ENCODE assay signal across 1 cellular context in genomic region chr1:234874291-234875288, GRCh38.
TF ChIP-seq lines count a peak whose summit lies in the region.

No MANE protein-coding gene starts in this region.

TF ChIP-seq in K562, 482 proteins besides CTCF, POLR2A, EP300 and RAD21 (continued from another document and continues in another):
- TF ChIP-seq ZBTB7A (IDR thresholded peaks at IDR 0.05; ENCODE audit: borderline replicate concordance, control insufficient read depth, low read depth, low read length) = peak; percentile 43; the same call in 1 of the 2 replicates
- peak; percentile 52 to 64 for TF ChIP-seq E2F6 (IDR thresholded peaks at IDR 0.05; ENCODE audit: borderline replicate concordance in 1 of 2, extremely low read depth in 1 of 2, insufficient read depth in 1 of 2, insufficient read length in 1 of 2, low read depth in 1 of 2, low read length in 1 of 2, poor library complexity in 1 of 2, severe bottlenecking in 1 of 2)
- peak; percentile 43; the same call in 1 of the 2 replicates for TF ChIP-seq STAT5A (IDR thresholded peaks at IDR 0.05; ENCODE audit: borderline replicate concordance, low read length)
- TF ChIP-seq MXD1 (CRISPR knock-in tag; IDR thresholded peaks at IDR 0.05; ENCODE audit: borderline replicate concordance, poor library complexity, severe bottlenecking) = peak; percentile 20
- peak; percentile 85 to 93 for TF ChIP-seq TEAD1 (CRISPR knock-in tag; IDR thresholded peaks at IDR 0.05)
- no peak for TF ChIP-seq E2F5 (CRISPR knock-in tag; IDR thresholded peaks at IDR 0.05)
- no peak for TF ChIP-seq KDM4B (IDR thresholded peaks at IDR 0.05; ENCODE audit: borderline replicate concordance in 2 of 2, low read depth in 1 of 2)
- TF ChIP-seq SFPQ (IDR thresholded peaks at IDR 0.05; ENCODE audit: low read depth, low read length) = no peak
- peak in 2 of 3 experiments; percentile 20 to 83; a peak in 2 of 6 replicates for TF ChIP-seq ZBTB11 (CRISPR knock-in tag; IDR thresholded peaks at IDR 0.05)
- no peak for TF ChIP-seq ZC3H11A (IDR thresholded peaks at IDR 0.05; ENCODE audit: low read depth, low read length)
- peak; percentile 59; the same call in 1 of the 2 replicates for TF ChIP-seq ZNF511 (CRISPR knock-in tag; IDR thresholded peaks at IDR 0.05)
- TF ChIP-seq SLC30A9 (CRISPR knock-in tag; IDR thresholded peaks at IDR 0.05) = no peak
- no peak for TF ChIP-seq RBM34 (IDR thresholded peaks at IDR 0.05; ENCODE audit: borderline replicate concordance, insufficient read depth, low read length)
- no peak for TF ChIP-seq CSDE1 (IDR thresholded peaks at IDR 0.05)
- TF ChIP-seq HMGXB4 (CRISPR knock-in tag; IDR thresholded peaks at IDR 0.05) = no peak
- peak; percentile 96 for TF ChIP-seq BACH1 (tag; IDR thresholded peaks at IDR 0.05)
- TF ChIP-seq NCOA1 (IDR thresholded peaks at IDR 0.05; ENCODE audit: low read depth) = peak; percentile 62; the same call in 1 of the 2 replicates
- TF ChIP-seq TCF7L2 (IDR thresholded peaks at IDR 0.05; ENCODE audit: low read depth, low read length) = no peak
- TF ChIP-seq MCM7 (IDR thresholded peaks at IDR 0.05) = no peak
- no peak for TF ChIP-seq BRF2 (IDR thresholded peaks at IDR 0.05; ENCODE audit: borderline replicate concordance, insufficient read depth, insufficient read length)
- TF ChIP-seq STAT5B (CRISPR knock-in tag; IDR thresholded peaks at IDR 0.05) = no peak
- TF ChIP-seq NR3C1 (CRISPR knock-in tag; IDR thresholded peaks at IDR 0.05) = no peak
- peak; percentile 1 for TF ChIP-seq ZFP36 (IDR thresholded peaks at IDR 0.05; ENCODE audit: low read depth, low read length, partially characterized antibody)
- TF ChIP-seq CC2D1A (IDR thresholded peaks at IDR 0.05) = no peak
- TF ChIP-seq ZKSCAN1 (IDR thresholded peaks at IDR 0.05; ENCODE audit: low read depth, low read length) = no peak
- TF ChIP-seq CREB3L1 (IDR thresholded peaks at IDR 0.05; ENCODE audit: borderline replicate concordance, low read depth) = peak; percentile 47; the same call in 1 of the 2 replicates
- TF ChIP-seq HNRNPL (IDR thresholded peaks at IDR 0.05; ENCODE audit: low read depth, low read length) = 0 out of 2 replicates have a peak, but pooled peaks have one; percentile 57
- TF ChIP-seq E4F1 (CRISPR knock-in tag; IDR thresholded peaks at IDR 0.05; ENCODE audit: borderline replicate concordance) = 0 out of 2 replicates have a peak, but pooled peaks have one; percentile 6
- peak; percentile 70; the same call in 1 of the 2 replicates for TF ChIP-seq BCL6 (CRISPR knock-in tag; IDR thresholded peaks at IDR 0.05)
- peak; percentile 85 for TF ChIP-seq SMAD3 (CRISPR knock-in tag; conservative IDR thresholded peaks at IDR 0.05)
- peak; percentile 68; the same call in 1 of the 2 replicates for TF ChIP-seq CTBP1 (IDR thresholded peaks at IDR 0.05; ENCODE audit: borderline replicate concordance)
- TF ChIP-seq ZNF785 (CRISPR knock-in tag; IDR thresholded peaks at IDR 0.05) = no peak
- peak; percentile 92 for TF ChIP-seq ZNF668 (CRISPR knock-in tag; IDR thresholded peaks at IDR 0.05)
- TF ChIP-seq PBX2 (CRISPR knock-in tag; IDR thresholded peaks at IDR 0.05; ENCODE audit: low read depth) = no peak
- TF ChIP-seq PBX2 (tag; conservative IDR thresholded peaks at IDR 0.05; ENCODE audit: low read depth) = peak; percentile 84
- peak; percentile 91 for TF ChIP-seq ZBTB17 (CRISPR knock-in tag; IDR thresholded peaks at IDR 0.05)
- TF ChIP-seq ZNF239 (CRISPR knock-in tag; IDR thresholded peaks at IDR 0.05) = peak; percentile 78; the same call in 1 of the 2 replicates
- TF ChIP-seq ZNF778 (CRISPR knock-in tag; IDR thresholded peaks at IDR 0.05) = no peak
- no peak for TF ChIP-seq ELK1 (CRISPR knock-in tag; IDR thresholded peaks at IDR 0.05)
- no peak; the same call in none of the 2 replicates for TF ChIP-seq ZNF584 (CRISPR knock-in tag; IDR thresholded peaks at IDR 0.05; ENCODE audit: low read depth)
- TF ChIP-seq ZNF77 (CRISPR knock-in tag; IDR thresholded peaks at IDR 0.05) = no peak; the same call in 1 of the 2 replicates
- TF ChIP-seq TBL1XR1 (IDR thresholded peaks at IDR 0.05; ENCODE audit: low read length in 2 of 2) = peak in 1 of 2 experiments; percentile 77; a peak in 3 of 4 replicates
